In the genomic region with DNA sequence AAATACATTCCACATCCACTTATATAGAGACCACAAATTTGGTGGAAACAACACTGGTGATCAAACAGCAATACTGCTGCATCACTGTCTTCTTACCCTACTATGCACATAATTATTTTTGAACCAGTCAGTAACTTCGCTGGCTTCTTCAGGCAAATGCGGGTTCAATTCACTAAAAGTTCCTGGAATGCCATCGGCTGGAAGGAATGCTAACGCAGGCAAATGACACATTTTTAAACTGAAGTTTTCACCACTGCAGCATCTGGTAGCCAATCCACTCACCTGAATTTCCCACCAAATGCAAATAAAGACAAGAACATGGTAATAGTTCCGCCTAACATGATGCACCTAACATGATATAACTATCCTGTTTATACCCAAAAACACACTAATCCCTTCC, we compare ENCODE assay signal across 23 cellular contexts.
"Had no signal": no experiment of that assay in that cellular context is flagged by ENCODE, and none has a peak within 500 bp of the region (broad histone marks: within the 10 kb centered on the region; RNA-seq: fewer than 3 reads in every experiment).

No MANE protein-coding gene starts in this region.

- H3K27ac Mint-ChIP-seq: naive thymus-derived CD4-positive, alpha-beta T cell had no signal

- H2AFZ ChIP-seq: hepatocyte had no signal

- DNase-seq: dermis blood vessel endothelial cell; dorsolateral prefrontal cortex; effector CD4-positive, alpha-beta T cell; effector memory CD4-positive, alpha-beta T cell; foreskin keratinocyte; heart left ventricle; hypothalamus; left cardiac atrium; left lung; left ventricle myocardium superior; lower lobe of right lung; mesenchymal stem cell; midbrain; naive thymus-derived CD4-positive, alpha-beta T cell had no signal

- H3K4me2 ChIP-seq: hepatocyte had no signal

- FAIRE-seq: colon, endothelial cell of umbilical vein, frontal cortex, islet of Langerhans, keratinocyte had no signal

- H3K9me3 Mint-ChIP-seq: naive thymus-derived CD4-positive, alpha-beta T cell had no signal

- H3K27me3 ChIP-seq: dorsolateral prefrontal cortex, esophagus muscularis mucosa, foreskin keratinocyte, gastroesophageal sphincter, heart left ventricle, hepatocyte, left lung had no signal

- ATAC-seq: foreskin keratinocyte; gastroesophageal sphincter; heart left ventricle; left cardiac atrium; left lung; left ventricle myocardium superior; lower lobe of right lung; naive thymus-derived CD4-positive, alpha-beta T cell had no signal

- H3K4me1 ChIP-seq: esophagus muscularis mucosa, left lung, lower lobe of right lung had no signal

- H3K27me3 Mint-ChIP-seq: naive thymus-derived CD4-positive, alpha-beta T cell had no signal

- H3K9me3 ChIP-seq: esophagus muscularis mucosa, gastroesophageal sphincter, heart left ventricle, left lung, lower lobe of right lung had no signal

- H3K4me3 ChIP-seq: coronary artery, dorsolateral prefrontal cortex, esophagus muscularis mucosa, gastroesophageal sphincter, heart left ventricle, hepatocyte, left lung, lower lobe of right lung had no signal

- H3K27ac ChIP-seq: coronary artery, dorsolateral prefrontal cortex, esophagus muscularis mucosa, foreskin keratinocyte, gastroesophageal sphincter, heart left ventricle, hepatocyte, left lung, lower lobe of right lung had no signal
